16 cellular contexts compared by ENCODE assay signal in genomic region chr13:22482496-22483000, GRCh38.
"Had no signal": no experiment of that assay in that cellular context is flagged by ENCODE, and none has a peak within 500 bp of the region (broad histone marks: within the 10 kb centered on the region; RNA-seq: fewer than 3 reads in every experiment).

No MANE protein-coding gene starts in this region.

- H3K36me3 Mint-ChIP-seq: naive thymus-derived CD8-positive, alpha-beta T cell had no signal

- H3K36me3 ChIP-seq: esophagus muscularis mucosa, gastrocnemius medialis, heart right ventricle, neutrophil had no signal

- H3K4me1 ChIP-seq: gastrocnemius medialis, heart right ventricle had no signal

- H3K4me3 Mint-ChIP-seq: dendritic cell treated with granulocyte-macrophage colony-stimulating factor and Interleukin-4, amounts not matched to agents 40 ng/mL and 50 ng/mL, for 4 days; effector memory CD8-positive, alpha-beta T cell; naive thymus-derived CD8-positive, alpha-beta T cell had no signal

- H3K4me1 Mint-ChIP-seq: naive thymus-derived CD8-positive, alpha-beta T cell had no signal

- H3K9me3 ChIP-seq: esophagus muscularis mucosa, gastrocnemius medialis, neutrophil had no signal

- H3K27ac Mint-ChIP-seq: dendritic cell treated with granulocyte-macrophage colony-stimulating factor and Interleukin-4, amounts not matched to agents 40 ng/mL and 50 ng/mL, for 4 days; effector memory CD8-positive, alpha-beta T cell; naive thymus-derived CD8-positive, alpha-beta T cell had no signal

- H3K9me3 Mint-ChIP-seq: effector memory CD8-positive, alpha-beta T cell had no signal

- H3K4me3 ChIP-seq: esophagus muscularis mucosa, gastrocnemius medialis, heart right ventricle, skin epidermis had no signal

- H3K27me3 Mint-ChIP-seq: dendritic cell treated with granulocyte-macrophage colony-stimulating factor and Interleukin-4, amounts not matched to agents 40 ng/mL and 50 ng/mL, for 4 days; effector memory CD8-positive, alpha-beta T cell; naive thymus-derived CD8-positive, alpha-beta T cell had no signal

- ATAC-seq: effector memory CD8-positive, alpha-beta T cell; gastrocnemius medialis; heart right ventricle; left lobe of liver; naive thymus-derived CD8-positive, alpha-beta T cell; sciatic nerve had no signal

- DNase-seq: effector memory CD8-positive, alpha-beta T cell; gastrocnemius medialis; heart right ventricle; hypothalamus; mammary epithelial cell; naive thymus-derived CD8-positive, alpha-beta T cell; posterior cingulate gyrus; stimulated activated CD4-positive, alpha-beta T cell treated with anti-CD3 and anti-CD28 coated beads, Interleukin-2, amount 100 ng/mL, for 24 hours; stimulated activated CD4-positive, alpha-beta T cell treated with anti-CD3 and anti-CD28 coated beads, Interleukin-4, amount 100 ng/mL, for 4 hours; stimulated activated naive CD4-positive, alpha-beta T cell had no signal
